ENCODE assay signal across 21 cellular contexts in genomic region chr13:109809216-109809890, GRCh38.
"Had no signal": no experiment of that assay in that cellular context is flagged by ENCODE, and none has a peak within 500 bp of the region (broad histone marks: within the 10 kb centered on the region; RNA-seq: fewer than 3 reads in every experiment).

No MANE protein-coding gene starts in this region.

- H3K4me3 ChIP-seq: adrenal gland, ascending aorta, hepatocyte, left ventricle myocardium inferior, neural progenitor cell, thoracic aorta, upper lobe of right lung had no signal

- DNase-seq: activated CD4-positive, alpha-beta T cell treated with anti-CD3 and anti-CD28 coated beads, Interleukin-2, amount 10 ng/mL, durations not matched to agents 24 days and 14 days; activated CD8-positive, alpha-beta memory T cell treated with anti-CD3 and anti-CD28 coated beads for 24 hours; activated CD8-positive, alpha-beta memory T cell treated with anti-CD3 and anti-CD28 coated beads, Interleukin-2, amount 50 U/mL, for 4 hours; activated naive CD4-positive, alpha-beta T cell; activated T-cell treated with anti-CD3 and anti-CD28 coated beads, Interleukin-2, amount 50 U/mL, for 24 hours; adrenal gland; brain microvascular endothelial cell; caudate nucleus; effector CD8-positive, alpha-beta T cell; erythroblast; glutamatergic neuron; immature natural killer cell; left ventricle myocardium inferior; naive thymus-derived CD4-positive, alpha-beta T cell; stimulated activated CD4-positive, alpha-beta T cell treated with anti-CD3 and anti-CD28 coated beads, Interleukin-4, amount 100 ng/mL, for 24 hours; stimulated activated naive CD4-positive, alpha-beta T cell treated with Interleukin-2 at 50 U/mL for 16 hours; upper lobe of right lung had no signal
